Comparison of ENCODE assay signal across 8 cellular contexts in genomic region chr1:82161651-82162238, GRCh38.
DNase-seq lines count a peak whose midpoint lies in the region; ATAC-seq, FAIRE-seq and TF ChIP-seq lines count a peak whose summit lies in the region.

No MANE protein-coding gene starts in this region.

- no peak overlapping the region for H3K27ac Mint-ChIP-seq in stimulated activated effector memory CD8-positive, alpha-beta T cell treated with anti-CD3 and anti-CD28 coated beads, Interleukin-12 subunit alpha, Interleukin-12 subunit beta, amount 100 ng/mL, for 72 hours

- TF ChIP-seq CTCF in GM12878 (IDR thresholded peaks at IDR 0.05 in 2 of 3, conservative IDR thresholded peaks at IDR 0.05 in 1 of 3; ENCODE audit: control insufficient read depth in 2 of 3, extremely low read depth in 1 of 3, insufficient read depth in 1 of 3, low read depth in 3 of 3, low read length in 3 of 3) (no peak), omental fat pad (IDR thresholded peaks at IDR 0.05) (no peak), GM10266 (IDR thresholded peaks at IDR 0.05; ENCODE audit: control insufficient read depth, insufficient read depth, low read depth, missing control alignments) (no peak)

- H3K36me3 ChIP-seq in MG63 (no peaks in the 10 kb centered on the region), GM12878 (ENCODE audit: control insufficient read depth in 2 of 2, insufficient read depth in 2 of 2, low read length in 1 of 2) (no peaks in the 10 kb centered on the region)

- H3K9me3 Mint-ChIP-seq in stimulated activated effector memory CD8-positive, alpha-beta T cell treated with anti-CD3 and anti-CD28 coated beads, Interleukin-12 subunit alpha, Interleukin-12 subunit beta, amount 100 ng/mL, for 72 hours, result peaks cover 9% of the 10 kb centered on the region

- TF ChIP-seq RAD21 in GM12878 (IDR thresholded peaks at IDR 0.05; ENCODE audit: insufficient read depth, low read depth, low read length), result no peak

- H3K9ac ChIP-seq in GM12878 (ENCODE audit: control insufficient read depth, insufficient read depth, low read length), result no peak overlapping the region

- H3K79me2 ChIP-seq in GM12878 (ENCODE audit: control insufficient read depth, insufficient read depth, low read length), result no peaks in the 10 kb centered on the region

- BruUV-seq in GM12878 (replicated peaks; lab: Mats Ljungman, UMichigan), result no TSS peak

- H3K4me1 Mint-ChIP-seq in stimulated activated effector memory CD8-positive, alpha-beta T cell treated with anti-CD3 and anti-CD28 coated beads, Interleukin-12 subunit alpha, Interleukin-12 subunit beta, amount 100 ng/mL, for 72 hours, result no peaks in the 10 kb centered on the region

- no peak overlapping the region for H3K4me3 Mint-ChIP-seq in stimulated activated effector memory CD8-positive, alpha-beta T cell treated with anti-CD3 and anti-CD28 coated beads, Interleukin-12 subunit alpha, Interleukin-12 subunit beta, amount 100 ng/mL, for 72 hours

- ATAC-seq in GM12878 (peak; percentile 91), omental fat pad (ENCODE audit: low FRiP score) (peak; percentile 77), GM21423 (IDR thresholded peaks at IDR 0.05; ENCODE audit: unreplicated experiment) (no peak)
- ATAC-seq in stimulated activated effector memory CD8-positive, alpha-beta T cell treated with anti-CD3 and anti-CD28 coated beads, Interleukin-12 subunit alpha, Interleukin-12 subunit beta, amount 100 ng/mL, for 72 hours, result no peak

- no peak overlapping the region for H3K4me2 ChIP-seq in GM12878 (ENCODE audit: control insufficient read depth, insufficient read depth)

- H3K4me1 ChIP-seq in GM12878 (ENCODE audit: control insufficient read depth, insufficient read depth, low read length), result no peaks in the 10 kb centered on the region

- intact Hi-C loops in GM12878 (cut with micrococcal nuclease; ENCODE audit: unreplicated experiment), result no loop called here

- no peaks in the 10 kb centered on the region for H4K20me1 ChIP-seq in GM12878 (ENCODE audit: control insufficient read depth, insufficient read depth)

- WGBS in GM12878 (ENCODE audit: insufficient coverage, insufficient replicate concordance, low lambda C conversion rate, missing lambda C conversion rate), result 18% methylated on average over 10 of the region's 10 CpGs

- peak in 1 of 2 experiments; percentile 25; a peak in 1 of 4 replicates for TF ChIP-seq EP300 in GM12878 (IDR thresholded peaks at IDR 0.05; ENCODE audit: borderline replicate concordance in 1 of 2, control insufficient read depth in 1 of 2, low read depth in 2 of 2, low read length in 2 of 2)

- RAD21 ChIA-PET in GM12878 (lab: Charles Lee; ENCODE audit: unreplicated experiment), result interaction anchor here (0.8 to 3.4 kb wide), 11 partner anchors 10 to 97 kb away, joined by 3 to 26 read pairs (median 4); no protein-coding TSS in a partner anchor

- in situ Hi-C loops in GM12878 (cut with MboI), result no loop called here

- DNase-seq in GM18507 (ENCODE audit: extremely low spot score, insufficient read length, low read depth) (no peak), MG63 (peak; percentile 5), GM12878 (ENCODE audit: low read depth, low spot score) (no peak), omental fat pad (ENCODE audit: low spot score) (no peak), COLO668 (lab: John Stamatoyannopoulos, UW; ENCODE audit: unreplicated experiment) (no peak), GM10266 (ENCODE audit: extremely low spot score) (no peak)
- DNase-seq in stimulated activated effector memory CD8-positive, alpha-beta T cell treated with anti-CD3 and anti-CD28 coated beads, Interleukin-12 subunit alpha, Interleukin-12 subunit beta, amount 100 ng/mL, for 72 hours (ENCODE audit: low spot score in 2 of 2), result no peak

- FAIRE-seq in GM18507 (lab: Jason Lieb, UNC), result peak; percentile 46
- no peak for FAIRE-seq in GM12878 (lab: Jason Lieb, UNC)

- H3K36me3 Mint-ChIP-seq in stimulated activated effector memory CD8-positive, alpha-beta T cell treated with anti-CD3 and anti-CD28 coated beads, Interleukin-12 subunit alpha, Interleukin-12 subunit beta, amount 100 ng/mL, for 72 hours, result no peaks in the 10 kb centered on the region

- CTCF ChIA-PET in GM12878 (lab: Yijun Ruan, JAX), result interaction anchor here (1.4 to 3.1 kb wide), 2 partner anchors 9 to 114 kb away, joined by 3 to 19 read pairs; no protein-coding TSS in a partner anchor

- H3K27me3 ChIP-seq in MG63 (no peaks in the 10 kb centered on the region), GM12878 (replicated peaks in 1 of 2; ENCODE audit: control insufficient read depth in 2 of 2, insufficient read depth in 2 of 2, low read length in 1 of 2) (no peaks in the 10 kb centered on the region)

- TF ChIP-seq POLR2A in GM12878 (IDR thresholded peaks at IDR 0.05; ENCODE audit: low read depth, low read length), result no peak

- POLR2A ChIA-PET in GM12878 (lab: Charles Lee), result interaction anchor here (0.8 to 1.7 kb wide), 5 partner anchors 9 to 67 kb away, joined by 3 to 10 read pairs (median 3); no protein-coding TSS in a partner anchor

- H3K4me3 ChIP-seq in MG63, result no peak overlapping the region
- no peak overlapping the region for H3K4me3 ChIP-seq in GM12878

- H2AFZ ChIP-seq in GM12878 (ENCODE audit: control insufficient read depth, low read depth, low read length), result no peak overlapping the region

- H3K9me3 ChIP-seq in MG63, result peaks cover 4% of the 10 kb centered on the region; the same call in 1 of the 2 replicates
- H3K9me3 ChIP-seq in GM12878 (replicated peaks; ENCODE audit: control insufficient read depth, insufficient read depth, low read length), result no peaks in the 10 kb centered on the region

- SMC1A ChIA-PET in GM12878 (lab: Charles Lee; ENCODE audit: uncharacterized antibody, unreplicated experiment), result interaction anchor here (0.6 to 4.9 kb wide), 25 partner anchors 9 to 564 kb away, joined by 3 to 41 read pairs (median 4); no protein-coding TSS in a partner anchor

- no peak overlapping the region for H3K27ac ChIP-seq in GM12878 (ENCODE audit: control insufficient read depth, insufficient read depth)

TF ChIP-seq in GM12878, 131 proteins besides CTCF, POLR2A, EP300 and RAD21 (continues in another document):
- TF ChIP-seq ZNF24 (IDR thresholded peaks at IDR 0.05) (no peak), MEF2A (IDR thresholded peaks at IDR 0.05; ENCODE audit: insufficient read depth, low read depth, low read length) (no peak), CUX1 (IDR thresholded peaks at IDR 0.05; ENCODE audit: insufficient replicate concordance, low read depth, low read length) (peak; percentile 32), IKZF1 (conservative IDR thresholded peaks at IDR 0.05) (peak; percentile 71), E2F4 (IDR thresholded peaks at IDR 0.05; ENCODE audit: low read depth, low read length) (no peak), DPF2 (IDR thresholded peaks at IDR 0.05) (peak; percentile 59), PBX3 (IDR thresholded peaks at IDR 0.05; ENCODE audit: insufficient replicate concordance, low read depth, low read length) (peak; percentile 29), HDAC2 (IDR thresholded peaks at IDR 0.05) (no peak)

Comparison
In these comparisons a context has a peak if more than half of its experiments do, and no peak if none do; other contexts are left out.
1. ATAC-seq: peak in GM12878 (single experiment) and omental fat pad (single experiment); none in stimulated activated effector memory CD8-positive, alpha-beta T cell treated with anti-CD3 and anti-CD28 coated beads, Interleukin-12 subunit alpha, Interleukin-12 subunit beta, amount 100 ng/mL, for 72 hours (single experiment) and GM21423 (single experiment).